ENCODE assay signal across 12 cellular contexts in genomic region chr7:674454-675410, GRCh38. TPM values are rescaled to one million over a fixed set of nuclear protein-coding genes. Genes with fewer than 3 reads are reported as not detected.
A peak's percentile ranks its signal among the peaks of the same experiment; 100 is the strongest.
DNase-seq lines count a peak whose midpoint lies in the region; ATAC-seq and TF ChIP-seq lines count a peak whose summit lies in the region.
"Had no signal": no experiment of that assay in that cellular context is flagged by ENCODE, and none has a peak within 500 bp of the region (broad histone marks: within the 10 kb centered on the region; RNA-seq: fewer than 3 reads in every experiment).

No MANE protein-coding gene starts in this region.

- no peaks in the 10 kb centered on the region for H3K4me1 Mint-ChIP-seq in CD4-positive, alpha-beta T cell (ENCODE audit: low read depth)
- H3K4me1 Mint-ChIP-seq in activated T-helper 1 cell treated with anti-CD3 and anti-CD28 coated beads, Interleukin-12 subunit alpha, Interleukin-12 subunit beta, Interleukin-2, Interleukin-4 antibody, amounts not matched to agents 30 ng/mL and 10 ng/mL and 1 ng/mL, durations not matched to agents 14 hours and 24 hours and 36 hours (ENCODE audit: low read depth): no peaks in the 10 kb centered on the region
- H3K4me1 Mint-ChIP-seq in osteocyte (ENCODE audit: unreplicated experiment): peaks cover 5% of the 10 kb centered on the region

- H3K27me3 ChIP-seq in CD4-positive, alpha-beta T cell (ENCODE audit: control insufficient read depth, insufficient read depth, low read length): no peaks in the 10 kb centered on the region
- H3K27me3 ChIP-seq in HAP-1 (ENCODE audit: low read depth): no peaks in the 10 kb centered on the region

- no peaks in the 10 kb centered on the region for H3K9me3 Mint-ChIP-seq in CD4-positive, alpha-beta T cell
- peaks cover 22% of the 10 kb centered on the region for H3K9me3 Mint-ChIP-seq in activated T-helper 1 cell treated with anti-CD3 and anti-CD28 coated beads, Interleukin-12 subunit alpha, Interleukin-12 subunit beta, Interleukin-2, Interleukin-4 antibody, amounts not matched to agents 30 ng/mL and 10 ng/mL and 1 ng/mL, durations not matched to agents 14 hours and 24 hours and 36 hours
- H3K9me3 Mint-ChIP-seq in osteocyte (ENCODE audit: unreplicated experiment): no peaks in the 10 kb centered on the region

- H3K27ac ChIP-seq in CD4-positive, alpha-beta T cell (ENCODE audit: low read depth, low read length): no peak overlapping the region

- H3K27me3 Mint-ChIP-seq in CD4-positive, alpha-beta T cell: no peaks in the 10 kb centered on the region
- no peaks in the 10 kb centered on the region for H3K27me3 Mint-ChIP-seq in activated T-helper 1 cell treated with anti-CD3 and anti-CD28 coated beads, Interleukin-12 subunit alpha, Interleukin-12 subunit beta, Interleukin-2, Interleukin-4 antibody, amounts not matched to agents 30 ng/mL and 10 ng/mL and 1 ng/mL, durations not matched to agents 14 hours and 24 hours and 36 hours (ENCODE audit: insufficient read depth)
- H3K27me3 Mint-ChIP-seq in osteocyte (ENCODE audit: unreplicated experiment): no peaks in the 10 kb centered on the region
- H3K27me3 Mint-ChIP-seq: progenitor cell of endocrine pancreas had no signal

- peaks cover 56% of the 10 kb centered on the region for H3K36me3 Mint-ChIP-seq in CD4-positive, alpha-beta T cell (ENCODE audit: low read depth)
- peaks cover 30% of the 10 kb centered on the region for H3K36me3 Mint-ChIP-seq in activated T-helper 1 cell treated with anti-CD3 and anti-CD28 coated beads, Interleukin-12 subunit alpha, Interleukin-12 subunit beta, Interleukin-2, Interleukin-4 antibody, amounts not matched to agents 30 ng/mL and 10 ng/mL and 1 ng/mL, durations not matched to agents 14 hours and 24 hours and 36 hours (ENCODE audit: low read depth)
- H3K36me3 Mint-ChIP-seq in osteocyte (ENCODE audit: unreplicated experiment): peaks cover 8% of the 10 kb centered on the region

- no peaks in the 10 kb centered on the region for H3K4me1 ChIP-seq in HAP-1

- no peak overlapping the region for H3K4me3 Mint-ChIP-seq in CD4-positive, alpha-beta T cell
- H3K4me3 Mint-ChIP-seq in activated T-helper 1 cell treated with anti-CD3 and anti-CD28 coated beads, Interleukin-12 subunit alpha, Interleukin-12 subunit beta, Interleukin-2, Interleukin-4 antibody, amounts not matched to agents 30 ng/mL and 10 ng/mL and 1 ng/mL, durations not matched to agents 14 hours and 24 hours and 36 hours: no peak overlapping the region
- no peak overlapping the region for H3K4me3 Mint-ChIP-seq in osteocyte (ENCODE audit: unreplicated experiment)

- no peak for DNase-seq in CD4-positive, alpha-beta T cell
- no peak for DNase-seq in activated T-helper 1 cell treated with anti-CD3 and anti-CD28 coated beads, Interleukin-12 subunit alpha, Interleukin-12 subunit beta, Interleukin-2, Interleukin-4 antibody, amounts not matched to agents 30 ng/mL and 10 ng/mL and 1 ng/mL, durations not matched to agents 14 hours and 24 hours and 36 hours (ENCODE audit: low spot score)
- DNase-seq in Right ventricle myocardium superior (no peak), osteocyte (ENCODE audit: extremely low spot score, unreplicated experiment) (no peak), GDM1 (lab: John Stamatoyannopoulos, UW) (no peak), HAP-1 (ENCODE audit: low spot score in 2 of 2) (no peak)
- DNase-seq in stimulated activated CD4-positive, alpha-beta T cell treated with anti-CD3 and anti-CD28 coated beads, Interleukin-2, amount 100 ng/mL, for 48 hours: no peak
- DNase-seq: midbrain, T-helper 2 cell, trophoblast cell had no signal

- H3K4me3 ChIP-seq in HAP-1: no peak overlapping the region

- in situ Hi-C loops in HAP-1 (cut with MboI; ENCODE audit: low sequenced_read_pairs): no loop called here

- no peak for TF ChIP-seq CTCF in CD4-positive, alpha-beta T cell (IDR thresholded peaks at IDR 0.05)
- TF ChIP-seq CTCF in osteocyte (IDR thresholded peaks at IDR 0.05): no peak

- H3K36me3 ChIP-seq in HAP-1 (replicated peaks): no peaks in the 10 kb centered on the region; the same call in none of the 2 replicates

- no peaks in the 10 kb centered on the region for H3K9me3 ChIP-seq in CD4-positive, alpha-beta T cell (ENCODE audit: control insufficient read depth, low read length)
- no peaks in the 10 kb centered on the region for H3K9me3 ChIP-seq in HAP-1

- intact Hi-C loops in CD4-positive, alpha-beta T cell (cut with DNase I, micrococcal nuclease): no loop called here
- intact Hi-C loops in activated T-helper 1 cell treated with anti-CD3 and anti-CD28 coated beads, Interleukin-12 subunit alpha, Interleukin-12 subunit beta, Interleukin-2, Interleukin-4 antibody, amounts not matched to agents 30 ng/mL and 10 ng/mL and 1 ng/mL, durations not matched to agents 14 hours and 24 hours and 36 hours (cut with micrococcal nuclease): no loop called here
- intact Hi-C loops in Right ventricle myocardium superior (cut with DNase I): no loop called here

- peak overlapping the region; percentile 47 for H3K27ac Mint-ChIP-seq in CD4-positive, alpha-beta T cell
- peak overlapping the region; percentile 15 for H3K27ac Mint-ChIP-seq in activated T-helper 1 cell treated with anti-CD3 and anti-CD28 coated beads, Interleukin-12 subunit alpha, Interleukin-12 subunit beta, Interleukin-2, Interleukin-4 antibody, amounts not matched to agents 30 ng/mL and 10 ng/mL and 1 ng/mL, durations not matched to agents 14 hours and 24 hours and 36 hours
- H3K27ac Mint-ChIP-seq in osteocyte (ENCODE audit: unreplicated experiment): peak overlapping the region; percentile 27
- H3K27ac Mint-ChIP-seq: progenitor cell of endocrine pancreas had no signal

- CTCF ChIA-PET in CD4-positive, alpha-beta T cell (lab: Charles Lee): no interaction called here

- no peak for ATAC-seq in CD4-positive, alpha-beta T cell (ENCODE audit: poor library complexity)
- ATAC-seq in Right ventricle myocardium superior (ENCODE audit: poor library complexity) (peak; percentile 66), GM18858 (IDR thresholded peaks at IDR 0.05; ENCODE audit: unreplicated experiment) (no peak)

- POLR2A ChIA-PET in CD4-positive, alpha-beta T cell (lab: Charles Lee): interaction anchor here (0.8 kb wide), 1 partner anchor 9 kb away, joined by 3 read pairs; no protein-coding TSS in a partner anchor

RNA-seq across cellular contexts. Expression of gene DNAAF5, which starts 51.8 kb away (rescaled TPM):
- total RNA-seq in CD4-positive, alpha-beta T cell: 1 to 10 TPM; 4.8 to 6.1 TPM
- total RNA-seq in activated T-helper 1 cell treated with anti-CD3 and anti-CD28 coated beads, Interleukin-12 subunit alpha, Interleukin-12 subunit beta, Interleukin-2, Interleukin-4 antibody, amounts not matched to agents 30 ng/mL and 10 ng/mL and 1 ng/mL, durations not matched to agents 14 hours and 24 hours and 36 hours: 42.7 and 52.4 TPM in 2 replicates
- 19.3 TPM for total RNA-seq in Right ventricle myocardium superior
- 28.1 and 36.9 TPM in 2 replicates for total RNA-seq in osteocyte

RNA-seq across cellular contexts. Expression of gene PRKAR1B, which starts 52.3 kb away (rescaled TPM):
- total RNA-seq in CD4-positive, alpha-beta T cell: 10 to 100 TPM; 18.8 to 19.5 TPM
- 37.0 and 37.8 TPM in 2 replicates for total RNA-seq in activated T-helper 1 cell treated with anti-CD3 and anti-CD28 coated beads, Interleukin-12 subunit alpha, Interleukin-12 subunit beta, Interleukin-2, Interleukin-4 antibody, amounts not matched to agents 30 ng/mL and 10 ng/mL and 1 ng/mL, durations not matched to agents 14 hours and 24 hours and 36 hours
- 16.5 TPM for total RNA-seq in Right ventricle myocardium superior
- 10.9 and 12.0 TPM in 2 replicates for total RNA-seq in osteocyte
